1 cellular context compared by ENCODE assay signal in genomic region chr18:56910967-56911366, GRCh38.
TF ChIP-seq lines count a peak whose summit lies in the region.

No MANE protein-coding gene starts in this region.

TF ChIP-seq in K562, 482 proteins besides CTCF, POLR2A, EP300 and RAD21 (continued from another document):
- no peak for TF ChIP-seq CEBPZ (IDR thresholded peaks at IDR 0.05; ENCODE audit: borderline replicate concordance, low read depth, low read length)
- TF ChIP-seq ILK (tag; IDR thresholded peaks at IDR 0.05; ENCODE audit: borderline replicate concordance, low read depth): no peak
- TF ChIP-seq TAF15 (IDR thresholded peaks at IDR 0.05; ENCODE audit: low read depth, low read length): no peak
- no peak for TF ChIP-seq CREM (IDR thresholded peaks at IDR 0.05; ENCODE audit: low read depth)
- TF ChIP-seq ZBTB1 (CRISPR knock-in tag; IDR thresholded peaks at IDR 0.05; ENCODE audit: borderline replicate concordance, low read depth): no peak
